1 cellular context compared by ENCODE assay signal in genomic region chr17:82922646-82923045, GRCh38.
TF ChIP-seq lines count a peak whose summit lies in the region.

No MANE protein-coding gene starts in this region.

TF ChIP-seq in HepG2, 621 proteins besides CTCF, POLR2A, EP300 and RAD21 (continued from another document):
- no peak for TF ChIP-seq HMGXB3 (CRISPR knock-in tag; IDR thresholded peaks at IDR 0.05; ENCODE audit: borderline replicate concordance)
- TF ChIP-seq TP53 (CRISPR knock-in tag; conservative IDR thresholded peaks at IDR 0.05), result no peak
- TF ChIP-seq KLF9 (CRISPR knock-in tag; IDR thresholded peaks at IDR 0.05; ENCODE audit: low read depth), result no peak
- no peak for TF ChIP-seq HNF4G (IDR thresholded peaks at IDR 0.05; ENCODE audit: borderline replicate concordance, low read depth, low read length)
- TF ChIP-seq HNF4G (CRISPR knock-in tag; IDR thresholded peaks at IDR 0.05; ENCODE audit: borderline replicate concordance, low read depth), result no peak
